Comparison of ENCODE assay signal across 2 cellular contexts in the genomic region with DNA sequence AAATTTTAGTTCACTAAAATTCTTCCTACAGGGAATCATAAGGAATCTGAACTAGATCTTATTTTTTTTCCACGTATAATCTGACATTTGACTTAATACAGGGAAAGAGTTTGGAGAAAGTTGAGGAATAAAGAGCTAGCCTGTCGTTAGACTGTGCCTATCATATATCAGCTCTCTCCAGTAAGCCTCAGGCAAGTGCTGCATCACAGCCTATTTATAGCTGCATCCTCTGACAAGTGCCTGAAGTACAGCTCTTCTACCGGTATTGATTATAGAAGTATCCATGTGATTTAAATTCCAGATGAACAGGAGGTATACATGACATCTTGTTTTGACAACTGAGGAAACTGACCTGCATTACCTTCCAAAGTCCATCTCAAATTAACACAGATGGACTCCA.
TF ChIP-seq lines count a peak whose summit lies in the region.

No MANE protein-coding gene starts in this region.

TF ChIP-seq in SK-N-SH treated with all-trans-retinoic acid at 6 μM for 48 hours, 23 proteins besides CTCF, POLR2A, EP300 and RAD21 (continued from another document):
- TF ChIP-seq ARNTL (CRISPR knock-in tag; IDR thresholded peaks at IDR 0.05; ENCODE audit: borderline replicate concordance, low read depth) (no peak), ZFP3 (CRISPR knock-in tag; IDR thresholded peaks at IDR 0.05) (no peak), ZFP30 (CRISPR knock-in tag; IDR thresholded peaks at IDR 0.05) (no peak)
- TF ChIP-seq, protein P1, sequence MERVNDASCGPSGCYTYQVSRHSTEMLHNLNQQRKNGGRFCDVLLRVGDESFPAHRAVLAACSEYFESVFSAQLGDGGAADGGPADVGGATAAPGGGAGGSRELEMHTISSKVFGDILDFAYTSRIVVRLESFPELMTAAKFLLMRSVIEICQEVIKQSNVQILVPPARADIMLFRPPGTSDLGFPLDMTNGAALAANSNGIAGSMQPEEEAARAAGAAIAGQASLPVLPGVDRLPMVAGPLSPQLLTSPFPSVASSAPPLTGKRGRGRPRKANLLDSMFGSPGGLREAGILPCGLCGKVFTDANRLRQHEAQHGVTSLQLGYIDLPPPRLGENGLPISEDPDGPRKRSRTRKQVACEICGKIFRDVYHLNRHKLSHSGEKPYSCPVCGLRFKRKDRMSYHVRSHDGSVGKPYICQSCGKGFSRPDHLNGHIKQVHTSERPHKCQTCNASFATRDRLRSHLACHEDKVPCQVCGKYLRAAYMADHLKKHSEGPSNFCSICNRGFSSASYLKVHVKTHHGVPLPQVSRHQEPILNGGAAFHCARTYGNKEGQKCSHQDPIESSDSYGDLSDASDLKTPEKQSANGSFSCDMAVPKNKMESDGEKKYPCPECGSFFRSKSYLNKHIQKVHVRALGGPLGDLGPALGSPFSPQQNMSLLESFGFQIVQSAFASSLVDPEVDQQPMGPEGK (CRISPR knock-in tag; IDR thresholded peaks at IDR 0.05; ENCODE audit: borderline replicate concordance), result no peak
- TF ChIP-seq, protein P2, sequence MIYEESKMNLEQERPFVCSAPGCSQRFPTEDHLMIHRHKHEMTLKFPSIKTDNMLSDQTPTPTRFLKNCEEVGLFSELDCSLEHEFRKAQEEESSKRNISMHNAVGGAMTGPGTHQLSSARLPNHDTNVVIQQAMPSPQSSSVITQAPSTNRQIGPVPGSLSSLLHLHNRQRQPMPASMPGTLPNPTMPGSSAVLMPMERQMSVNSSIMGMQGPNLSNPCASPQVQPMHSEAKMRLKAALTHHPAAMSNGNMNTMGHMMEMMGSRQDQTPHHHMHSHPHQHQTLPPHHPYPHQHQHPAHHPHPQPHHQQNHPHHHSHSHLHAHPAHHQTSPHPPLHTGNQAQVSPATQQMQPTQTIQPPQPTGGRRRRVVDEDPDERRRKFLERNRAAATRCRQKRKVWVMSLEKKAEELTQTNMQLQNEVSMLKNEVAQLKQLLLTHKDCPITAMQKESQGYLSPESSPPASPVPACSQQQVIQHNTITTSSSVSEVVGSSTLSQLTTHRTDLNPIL (CRISPR knock-in tag; IDR thresholded peaks at IDR 0.05; ENCODE audit: low read depth), result no peak
- TF ChIP-seq, protein P3, sequence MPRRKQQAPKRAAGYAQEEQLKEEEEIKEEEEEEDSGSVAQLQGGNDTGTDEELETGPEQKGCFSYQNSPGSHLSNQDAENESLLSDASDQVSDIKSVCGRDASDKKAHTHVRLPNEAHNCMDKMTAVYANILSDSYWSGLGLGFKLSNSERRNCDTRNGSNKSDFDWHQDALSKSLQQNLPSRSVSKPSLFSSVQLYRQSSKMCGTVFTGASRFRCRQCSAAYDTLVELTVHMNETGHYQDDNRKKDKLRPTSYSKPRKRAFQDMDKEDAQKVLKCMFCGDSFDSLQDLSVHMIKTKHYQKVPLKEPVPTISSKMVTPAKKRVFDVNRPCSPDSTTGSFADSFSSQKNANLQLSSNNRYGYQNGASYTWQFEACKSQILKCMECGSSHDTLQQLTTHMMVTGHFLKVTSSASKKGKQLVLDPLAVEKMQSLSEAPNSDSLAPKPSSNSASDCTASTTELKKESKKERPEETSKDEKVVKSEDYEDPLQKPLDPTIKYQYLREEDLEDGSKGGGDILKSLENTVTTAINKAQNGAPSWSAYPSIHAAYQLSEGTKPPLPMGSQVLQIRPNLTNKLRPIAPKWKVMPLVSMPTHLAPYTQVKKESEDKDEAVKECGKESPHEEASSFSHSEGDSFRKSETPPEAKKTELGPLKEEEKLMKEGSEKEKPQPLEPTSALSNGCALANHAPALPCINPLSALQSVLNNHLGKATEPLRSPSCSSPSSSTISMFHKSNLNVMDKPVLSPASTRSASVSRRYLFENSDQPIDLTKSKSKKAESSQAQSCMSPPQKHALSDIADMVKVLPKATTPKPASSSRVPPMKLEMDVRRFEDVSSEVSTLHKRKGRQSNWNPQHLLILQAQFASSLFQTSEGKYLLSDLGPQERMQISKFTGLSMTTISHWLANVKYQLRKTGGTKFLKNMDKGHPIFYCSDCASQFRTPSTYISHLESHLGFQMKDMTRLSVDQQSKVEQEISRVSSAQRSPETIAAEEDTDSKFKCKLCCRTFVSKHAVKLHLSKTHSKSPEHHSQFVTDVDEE (CRISPR knock-in tag; IDR thresholded peaks at IDR 0.05), result no peak

TF ChIP-seq in SK-N-SH, 30 proteins besides CTCF, POLR2A, EP300 and RAD21 (continued from another document):
- TF ChIP-seq, protein P4, sequence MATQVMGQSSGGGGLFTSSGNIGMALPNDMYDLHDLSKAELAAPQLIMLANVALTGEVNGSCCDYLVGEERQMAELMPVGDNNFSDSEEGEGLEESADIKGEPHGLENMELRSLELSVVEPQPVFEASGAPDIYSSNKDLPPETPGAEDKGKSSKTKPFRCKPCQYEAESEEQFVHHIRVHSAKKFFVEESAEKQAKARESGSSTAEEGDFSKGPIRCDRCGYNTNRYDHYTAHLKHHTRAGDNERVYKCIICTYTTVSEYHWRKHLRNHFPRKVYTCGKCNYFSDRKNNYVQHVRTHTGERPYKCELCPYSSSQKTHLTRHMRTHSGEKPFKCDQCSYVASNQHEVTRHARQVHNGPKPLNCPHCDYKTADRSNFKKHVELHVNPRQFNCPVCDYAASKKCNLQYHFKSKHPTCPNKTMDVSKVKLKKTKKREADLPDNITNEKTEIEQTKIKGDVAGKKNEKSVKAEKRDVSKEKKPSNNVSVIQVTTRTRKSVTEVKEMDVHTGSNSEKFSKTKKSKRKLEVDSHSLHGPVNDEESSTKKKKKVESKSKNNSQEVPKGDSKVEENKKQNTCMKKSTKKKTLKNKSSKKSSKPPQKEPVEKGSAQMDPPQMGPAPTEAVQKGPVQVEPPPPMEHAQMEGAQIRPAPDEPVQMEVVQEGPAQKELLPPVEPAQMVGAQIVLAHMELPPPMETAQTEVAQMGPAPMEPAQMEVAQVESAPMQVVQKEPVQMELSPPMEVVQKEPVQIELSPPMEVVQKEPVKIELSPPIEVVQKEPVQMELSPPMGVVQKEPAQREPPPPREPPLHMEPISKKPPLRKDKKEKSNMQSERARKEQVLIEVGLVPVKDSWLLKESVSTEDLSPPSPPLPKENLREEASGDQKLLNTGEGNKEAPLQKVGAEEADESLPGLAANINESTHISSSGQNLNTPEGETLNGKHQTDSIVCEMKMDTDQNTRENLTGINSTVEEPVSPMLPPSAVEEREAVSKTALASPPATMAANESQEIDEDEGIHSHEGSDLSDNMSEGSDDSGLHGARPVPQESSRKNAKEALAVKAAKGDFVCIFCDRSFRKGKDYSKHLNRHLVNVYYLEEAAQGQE (IDR thresholded peaks at IDR 0.05; ENCODE audit: low read depth, low read length), result no peak
- TF ChIP-seq, protein P5, sequence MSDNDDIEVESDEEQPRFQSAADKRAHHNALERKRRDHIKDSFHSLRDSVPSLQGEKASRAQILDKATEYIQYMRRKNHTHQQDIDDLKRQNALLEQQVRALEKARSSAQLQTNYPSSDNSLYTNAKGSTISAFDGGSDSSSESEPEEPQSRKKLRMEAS (IDR thresholded peaks at IDR 0.05; ENCODE audit: low read depth), result no peak
